Comparison of ENCODE assay signal across 9 cellular contexts in genomic region chr10:58064714-58065528, GRCh38.
DNase-seq lines count a peak whose midpoint lies in the region; ATAC-seq and TF ChIP-seq lines count a peak whose summit lies in the region.
"Had no signal": no experiment of that assay in that cellular context is flagged by ENCODE, and none has a peak within 500 bp of the region (broad histone marks: within the 10 kb centered on the region; RNA-seq: fewer than 3 reads in every experiment).

No MANE protein-coding gene starts in this region.

- H3K4me3 ChIP-seq in epithelial cell of esophagus (ENCODE audit: low read length): no peak overlapping the region

- no peak overlapping the region for H3K27ac Mint-ChIP-seq in activated naive CD4-positive, alpha-beta T cell treated with anti-CD3 and anti-CD28 coated beads, Interleukin-2, amount 10 ng/mL, durations not matched to agents 7 days and 5 days
- H3K27ac Mint-ChIP-seq: dendritic cell treated with granulocyte-macrophage colony-stimulating factor and Interleukin-4, amounts not matched to agents 40 ng/mL and 50 ng/mL, for 4 days had no signal

- H3K27me3 Mint-ChIP-seq in activated naive CD4-positive, alpha-beta T cell treated with anti-CD3 and anti-CD28 coated beads, Interleukin-2, amount 10 ng/mL, durations not matched to agents 7 days and 5 days: peaks cover 3% of the 10 kb centered on the region

- TF ChIP-seq CTCF in epithelial cell of esophagus (IDR thresholded peaks at IDR 0.05; ENCODE audit: insufficient read depth, low read depth, low read length, missing control alignments): peak; percentile 93

- no peaks in the 10 kb centered on the region for H3K9me3 Mint-ChIP-seq in activated naive CD4-positive, alpha-beta T cell treated with anti-CD3 and anti-CD28 coated beads, Interleukin-2, amount 10 ng/mL, durations not matched to agents 7 days and 5 days
- H3K9me3 Mint-ChIP-seq: dendritic cell treated with granulocyte-macrophage colony-stimulating factor and Interleukin-4, amounts not matched to agents 40 ng/mL and 50 ng/mL, for 4 days had no signal

- H3K4me3 Mint-ChIP-seq in activated naive CD4-positive, alpha-beta T cell treated with anti-CD3 and anti-CD28 coated beads, Interleukin-2, amount 10 ng/mL, durations not matched to agents 7 days and 5 days: no peak overlapping the region
- H3K4me3 Mint-ChIP-seq: dendritic cell treated with granulocyte-macrophage colony-stimulating factor and Interleukin-4, amounts not matched to agents 40 ng/mL and 50 ng/mL, for 4 days had no signal

- ATAC-seq in HG03378 (IDR thresholded peaks at IDR 0.05; ENCODE audit: unreplicated experiment) (peak; percentile 55), GM21825 (IDR thresholded peaks at IDR 0.05; ENCODE audit: unreplicated experiment) (no peak), HG02973 (IDR thresholded peaks at IDR 0.05; ENCODE audit: unreplicated experiment) (no peak)

- no peaks in the 10 kb centered on the region for H3K4me1 Mint-ChIP-seq in activated naive CD4-positive, alpha-beta T cell treated with anti-CD3 and anti-CD28 coated beads, Interleukin-2, amount 10 ng/mL, durations not matched to agents 7 days and 5 days

- CTCF ChIA-PET in activated naive CD4-positive, alpha-beta T cell treated with anti-CD3 and anti-CD28 coated beads, Interleukin-2, amount 10 ng/mL, durations not matched to agents 7 days and 5 days (lab: Charles Lee): no interaction called here

- DNase-seq in activated naive CD4-positive, alpha-beta T cell treated with Interleukin-2 at 50 U/mL for 16 hours: peak; percentile 4
- no peak for DNase-seq in activated naive CD4-positive, alpha-beta T cell treated with anti-CD3 and anti-CD28 coated beads, Interleukin-2, amount 10 ng/mL, durations not matched to agents 7 days and 5 days
- peak; percentile 58 for DNase-seq in RKO (ENCODE audit: low spot score)
- peak; percentile 57 for DNase-seq in epithelial cell of esophagus (ENCODE audit: low read depth)
- DNase-seq in non-pigmented ciliary epithelial cell (ENCODE audit: low read depth): peak; percentile 22

- no peaks in the 10 kb centered on the region for H3K36me3 Mint-ChIP-seq in activated naive CD4-positive, alpha-beta T cell treated with anti-CD3 and anti-CD28 coated beads, Interleukin-2, amount 10 ng/mL, durations not matched to agents 7 days and 5 days
